In the genomic region with DNA sequence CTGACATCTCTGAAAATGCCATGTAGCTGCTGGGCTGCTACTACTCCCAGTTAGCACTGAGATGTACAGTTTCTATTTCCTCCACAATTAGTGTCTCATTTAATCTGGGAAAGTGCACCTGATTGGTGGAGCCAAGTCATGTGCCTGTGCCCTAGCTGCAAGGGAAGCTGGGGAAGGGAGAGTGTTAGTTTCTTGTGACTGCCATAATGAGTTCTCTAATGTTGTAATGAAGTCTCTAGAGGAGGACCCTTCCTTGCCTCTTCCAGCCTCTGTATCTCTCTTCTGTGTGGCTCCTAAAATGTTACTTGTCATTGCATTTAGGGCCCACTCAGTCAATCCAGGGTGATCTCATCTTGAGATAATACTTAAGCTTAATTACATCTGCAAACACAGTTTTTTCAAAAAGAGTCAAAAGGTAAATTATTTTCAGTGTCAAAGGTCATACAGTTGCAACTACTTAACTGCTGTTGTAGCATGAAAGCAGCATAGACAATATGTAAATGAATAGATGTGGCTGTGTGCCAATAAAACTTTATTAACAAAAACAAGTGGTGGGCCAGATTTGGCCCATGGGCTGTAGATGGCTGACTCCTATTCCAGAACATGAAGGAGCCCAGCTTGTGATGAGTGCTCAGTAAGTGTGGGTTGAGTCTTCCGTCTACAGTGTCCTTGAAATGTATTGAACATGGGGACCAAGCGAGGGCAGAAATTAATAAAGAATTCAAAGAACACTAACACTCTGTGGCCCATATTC, we compare ENCODE assay signal across 3 cellular contexts.
A peak's percentile ranks its signal among the peaks of the same experiment; 100 is the strongest.
TF ChIP-seq lines count a peak whose summit lies in the region.

No MANE protein-coding gene starts in this region.

TF ChIP-seq in SK-N-SH, 30 proteins besides CTCF, POLR2A, EP300 and RAD21:
- TF ChIP-seq, protein P1, sequence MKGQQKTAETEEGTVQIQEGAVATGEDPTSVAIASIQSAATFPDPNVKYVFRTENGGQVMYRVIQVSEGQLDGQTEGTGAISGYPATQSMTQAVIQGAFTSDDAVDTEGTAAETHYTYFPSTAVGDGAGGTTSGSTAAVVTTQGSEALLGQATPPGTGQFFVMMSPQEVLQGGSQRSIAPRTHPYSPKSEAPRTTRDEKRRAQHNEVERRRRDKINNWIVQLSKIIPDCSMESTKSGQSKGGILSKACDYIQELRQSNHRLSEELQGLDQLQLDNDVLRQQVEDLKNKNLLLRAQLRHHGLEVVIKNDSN (IDR thresholded peaks at IDR 0.05; ENCODE audit: borderline replicate concordance, low read depth) = peak; percentile 33; the same call in 1 of the 2 replicates
- no peak for TF ChIP-seq ZBTB33 (IDR thresholded peaks at IDR 0.05; ENCODE audit: borderline replicate concordance, low read depth)

TF ChIP-seq in SK-N-SH treated with all-trans-retinoic acid at 6 μM for 48 hours, 23 proteins besides CTCF, POLR2A, EP300 and RAD21:
- TF ChIP-seq ZC3H10 (CRISPR knock-in tag; IDR thresholded peaks at IDR 0.05) (no peak), OSR1 (CRISPR knock-in tag; IDR thresholded peaks at IDR 0.05) (no peak), ISL1 (CRISPR knock-in tag; IDR thresholded peaks at IDR 0.05) (no peak), ZNF565 (CRISPR knock-in tag; conservative IDR thresholded peaks at IDR 0.05; ENCODE audit: low read depth) (no peak), CSDC2 (CRISPR knock-in tag; IDR thresholded peaks at IDR 0.05) (no peak), ZFP3 (CRISPR knock-in tag; IDR thresholded peaks at IDR 0.05) (no peak)
- TF ChIP-seq, protein P2, sequence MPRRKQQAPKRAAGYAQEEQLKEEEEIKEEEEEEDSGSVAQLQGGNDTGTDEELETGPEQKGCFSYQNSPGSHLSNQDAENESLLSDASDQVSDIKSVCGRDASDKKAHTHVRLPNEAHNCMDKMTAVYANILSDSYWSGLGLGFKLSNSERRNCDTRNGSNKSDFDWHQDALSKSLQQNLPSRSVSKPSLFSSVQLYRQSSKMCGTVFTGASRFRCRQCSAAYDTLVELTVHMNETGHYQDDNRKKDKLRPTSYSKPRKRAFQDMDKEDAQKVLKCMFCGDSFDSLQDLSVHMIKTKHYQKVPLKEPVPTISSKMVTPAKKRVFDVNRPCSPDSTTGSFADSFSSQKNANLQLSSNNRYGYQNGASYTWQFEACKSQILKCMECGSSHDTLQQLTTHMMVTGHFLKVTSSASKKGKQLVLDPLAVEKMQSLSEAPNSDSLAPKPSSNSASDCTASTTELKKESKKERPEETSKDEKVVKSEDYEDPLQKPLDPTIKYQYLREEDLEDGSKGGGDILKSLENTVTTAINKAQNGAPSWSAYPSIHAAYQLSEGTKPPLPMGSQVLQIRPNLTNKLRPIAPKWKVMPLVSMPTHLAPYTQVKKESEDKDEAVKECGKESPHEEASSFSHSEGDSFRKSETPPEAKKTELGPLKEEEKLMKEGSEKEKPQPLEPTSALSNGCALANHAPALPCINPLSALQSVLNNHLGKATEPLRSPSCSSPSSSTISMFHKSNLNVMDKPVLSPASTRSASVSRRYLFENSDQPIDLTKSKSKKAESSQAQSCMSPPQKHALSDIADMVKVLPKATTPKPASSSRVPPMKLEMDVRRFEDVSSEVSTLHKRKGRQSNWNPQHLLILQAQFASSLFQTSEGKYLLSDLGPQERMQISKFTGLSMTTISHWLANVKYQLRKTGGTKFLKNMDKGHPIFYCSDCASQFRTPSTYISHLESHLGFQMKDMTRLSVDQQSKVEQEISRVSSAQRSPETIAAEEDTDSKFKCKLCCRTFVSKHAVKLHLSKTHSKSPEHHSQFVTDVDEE (CRISPR knock-in tag; IDR thresholded peaks at IDR 0.05) = no peak

TF ChIP-seq in IMR-90, 13 proteins besides CTCF, POLR2A, EP300 and RAD21:
- TF ChIP-seq USF2 (IDR thresholded peaks at IDR 0.05; ENCODE audit: low read depth, low read length) = peak; percentile 48; the same call in 1 of the 2 replicates
- TF ChIP-seq, protein P3, sequence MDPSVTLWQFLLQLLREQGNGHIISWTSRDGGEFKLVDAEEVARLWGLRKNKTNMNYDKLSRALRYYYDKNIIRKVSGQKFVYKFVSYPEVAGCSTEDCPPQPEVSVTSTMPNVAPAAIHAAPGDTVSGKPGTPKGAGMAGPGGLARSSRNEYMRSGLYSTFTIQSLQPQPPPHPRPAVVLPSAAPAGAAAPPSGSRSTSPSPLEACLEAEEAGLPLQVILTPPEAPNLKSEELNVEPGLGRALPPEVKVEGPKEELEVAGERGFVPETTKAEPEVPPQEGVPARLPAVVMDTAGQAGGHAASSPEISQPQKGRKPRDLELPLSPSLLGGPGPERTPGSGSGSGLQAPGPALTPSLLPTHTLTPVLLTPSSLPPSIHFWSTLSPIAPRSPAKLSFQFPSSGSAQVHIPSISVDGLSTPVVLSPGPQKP (IDR thresholded peaks at IDR 0.05; ENCODE audit: borderline replicate concordance, low read depth, low read length) = no peak
- no peak for TF ChIP-seq RCOR1 (IDR thresholded peaks at IDR 0.05; ENCODE audit: insufficient replicate concordance, low read length)
- no peak for TF ChIP-seq RFX5 (IDR thresholded peaks at IDR 0.05; ENCODE audit: low read depth, low read length)
TF ChIP-seq in IMR-90: peak in this region for 1.
